In genomic region chr15:52005748-52006701, GRCh38 we compare ENCODE assay signal across 10 cellular contexts. TPM values are rescaled to one million over a fixed set of nuclear protein-coding genes. Genes with fewer than 3 reads are reported as not detected.
A peak's percentile ranks its signal among the peaks of the same experiment; 100 is the strongest.
DNase-seq lines count a peak whose midpoint lies in the region; ATAC-seq and TF ChIP-seq lines count a peak whose summit lies in the region.
"Had no signal": no experiment of that assay in that cellular context is flagged by ENCODE, and none has a peak within 500 bp of the region (broad histone marks: within the 10 kb centered on the region; RNA-seq: fewer than 3 reads in every experiment).

No MANE protein-coding gene starts in this region.

- TF ChIP-seq CTCF in sigmoid colon (IDR thresholded peaks at IDR 0.05): no peak

- H3K27ac Mint-ChIP-seq in T-helper 1 cell treated with Interleukin-12 subunit alpha and Interleukin-12 subunit beta and Interleukin-4 antibody, amounts not matched to agents 30 μg/mL and 1 μg/mL, for 36 hours: peak overlapping the region; percentile 77
- H3K27ac Mint-ChIP-seq: nephron had no signal

- H3K36me3 ChIP-seq in sigmoid colon: no peaks in the 10 kb centered on the region

- peaks cover 3% of the 10 kb centered on the region for H3K9me3 Mint-ChIP-seq in T-helper 1 cell treated with Interleukin-12 subunit alpha and Interleukin-12 subunit beta and Interleukin-4 antibody, amounts not matched to agents 30 μg/mL and 1 μg/mL, for 36 hours
- H3K9me3 Mint-ChIP-seq: nephron had no signal

- no peak for TF ChIP-seq POLR2A in sigmoid colon (IDR thresholded peaks at IDR 0.05)

- no peak overlapping the region for H3K4me3 ChIP-seq in sigmoid colon

- peak overlapping the region; percentile 63 for H3K4me3 Mint-ChIP-seq in T-helper 1 cell treated with Interleukin-12 subunit alpha and Interleukin-12 subunit beta and Interleukin-4 antibody, amounts not matched to agents 30 μg/mL and 1 μg/mL, for 36 hours
- H3K4me3 Mint-ChIP-seq: nephron had no signal

- ATAC-seq in HG02840 (IDR thresholded peaks at IDR 0.05; ENCODE audit: low FRiP score, unreplicated experiment): peak; percentile 77

- H3K36me3 Mint-ChIP-seq in T-helper 1 cell treated with Interleukin-12 subunit alpha and Interleukin-12 subunit beta and Interleukin-4 antibody, amounts not matched to agents 30 μg/mL and 1 μg/mL, for 36 hours (ENCODE audit: low read depth): peaks cover 2% of the 10 kb centered on the region

- peaks cover 51% of the 10 kb centered on the region for H3K4me1 Mint-ChIP-seq in T-helper 1 cell treated with Interleukin-12 subunit alpha and Interleukin-12 subunit beta and Interleukin-4 antibody, amounts not matched to agents 30 μg/mL and 1 μg/mL, for 36 hours (ENCODE audit: low read depth)

- intact Hi-C loops in sigmoid colon (cut with DNase I): no loop called here

- peaks cover 0 to 6% (median 5%) of the 10 kb centered on the region in 4 donors for H3K4me1 ChIP-seq in sigmoid colon

- H3K9me3 ChIP-seq in sigmoid colon: no peaks in the 10 kb centered on the region

- 75 to 78% methylated on average over 5 of the region's 5 CpGs for WGBS in sigmoid colon, 2 donors

- H3K27me3 ChIP-seq in sigmoid colon: no peaks in the 10 kb centered on the region

- no peak overlapping the region for H3K27ac ChIP-seq in sigmoid colon
- H3K27ac ChIP-seq: 22Rv1 had no signal

- H3K27me3 Mint-ChIP-seq in T-helper 1 cell treated with Interleukin-12 subunit alpha and Interleukin-12 subunit beta and Interleukin-4 antibody, amounts not matched to agents 30 μg/mL and 1 μg/mL, for 36 hours (ENCODE audit: low read depth): no peaks in the 10 kb centered on the region

- TF ChIP-seq EP300 in sigmoid colon (IDR thresholded peaks at IDR 0.05): no peak

- DNase-seq in DMS53 (lab: John Stamatoyannopoulos, UW) (peak; percentile 64), DMS53 treated with DMSO at 0.1 percent for 48 hours (lab: John Stamatoyannopoulos, UW; ENCODE audit: unreplicated experiment) (no peak), kidney tubule cell (ENCODE audit: low spot score) (peak; percentile 65), sigmoid colon (no peak), NCI-H146 (lab: John Stamatoyannopoulos, UW) (no peak), amygdala (lab: John Stamatoyannopoulos, UW) (no peak)

RNA-seq across cellular contexts. Expression of gene MAPK6, which starts 13.0 kb away (rescaled TPM):
- total RNA-seq in sigmoid colon: 10 to 100 TPM; 17.3 to 24.1 (median 20.1) TPM
- polyA plus RNA-seq in sigmoid colon: 10 to 100 TPM; 25.8 to 82.1 (median 35.4) TPM

RNA-seq across cellular contexts. Expression of gene LEO1, which starts 34.4 kb away (rescaled TPM):
- 10 to 100 TPM in 3 of 4 donors, 1 to 10 TPM in 1; 7.4 to 15.3 (median 13.0) TPM for total RNA-seq in sigmoid colon
- 10 to 100 TPM; 17.4 to 40.0 (median 25.5) TPM for polyA plus RNA-seq in sigmoid colon

Comparison
In these comparisons a context has a peak if more than half of its experiments do, and no peak if none do; other contexts are left out.
1. DNase-seq: peak in DMS53 (single experiment) and kidney tubule cell (single experiment); none in DMS53 treated with DMSO at 0.1 percent for 48 hours (single experiment), sigmoid colon (single experiment), NCI-H146 (single experiment) and amygdala (0 of 56).